In the genomic region with DNA sequence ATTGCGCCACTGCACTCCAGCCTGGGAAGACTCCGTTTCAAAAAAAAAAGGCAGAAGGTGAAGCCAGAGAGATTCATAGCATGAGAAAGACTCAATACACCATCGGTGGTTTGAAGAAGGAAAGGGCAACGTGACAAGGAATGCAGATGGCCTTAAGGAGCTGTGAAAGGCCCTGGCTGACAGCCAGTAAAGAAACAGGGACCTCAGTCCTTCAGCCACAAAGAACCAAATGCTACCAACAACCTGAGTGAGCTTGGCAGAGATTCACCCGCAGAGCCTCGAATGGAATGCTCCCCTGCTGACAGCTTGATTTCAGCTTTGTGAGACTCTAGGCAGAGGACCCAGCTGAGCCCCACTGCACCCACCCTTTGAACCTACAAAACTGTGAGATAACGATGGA, we compare ENCODE assay signal across 1 cellular context.
TF ChIP-seq lines count a peak whose summit lies in the region.

No MANE protein-coding gene starts in this region.

TF ChIP-seq in H1, 55 proteins besides CTCF, POLR2A, EP300 and RAD21 (continued from another document):
- no peak for TF ChIP-seq HDAC2 (IDR thresholded peaks at IDR 0.05; ENCODE audit: borderline replicate concordance in 1 of 2, low read depth in 2 of 2, low read length in 2 of 2)
- no peak for TF ChIP-seq NRF1 (IDR thresholded peaks at IDR 0.05; ENCODE audit: low read depth, low read length)
- no peak for TF ChIP-seq RBBP5 (IDR thresholded peaks at IDR 0.05; ENCODE audit: borderline replicate concordance, low read depth, low read length)
- no peak for TF ChIP-seq SP4 (IDR thresholded peaks at IDR 0.05; ENCODE audit: low read length)
